8 cellular contexts compared by ENCODE assay signal in the genomic region with DNA sequence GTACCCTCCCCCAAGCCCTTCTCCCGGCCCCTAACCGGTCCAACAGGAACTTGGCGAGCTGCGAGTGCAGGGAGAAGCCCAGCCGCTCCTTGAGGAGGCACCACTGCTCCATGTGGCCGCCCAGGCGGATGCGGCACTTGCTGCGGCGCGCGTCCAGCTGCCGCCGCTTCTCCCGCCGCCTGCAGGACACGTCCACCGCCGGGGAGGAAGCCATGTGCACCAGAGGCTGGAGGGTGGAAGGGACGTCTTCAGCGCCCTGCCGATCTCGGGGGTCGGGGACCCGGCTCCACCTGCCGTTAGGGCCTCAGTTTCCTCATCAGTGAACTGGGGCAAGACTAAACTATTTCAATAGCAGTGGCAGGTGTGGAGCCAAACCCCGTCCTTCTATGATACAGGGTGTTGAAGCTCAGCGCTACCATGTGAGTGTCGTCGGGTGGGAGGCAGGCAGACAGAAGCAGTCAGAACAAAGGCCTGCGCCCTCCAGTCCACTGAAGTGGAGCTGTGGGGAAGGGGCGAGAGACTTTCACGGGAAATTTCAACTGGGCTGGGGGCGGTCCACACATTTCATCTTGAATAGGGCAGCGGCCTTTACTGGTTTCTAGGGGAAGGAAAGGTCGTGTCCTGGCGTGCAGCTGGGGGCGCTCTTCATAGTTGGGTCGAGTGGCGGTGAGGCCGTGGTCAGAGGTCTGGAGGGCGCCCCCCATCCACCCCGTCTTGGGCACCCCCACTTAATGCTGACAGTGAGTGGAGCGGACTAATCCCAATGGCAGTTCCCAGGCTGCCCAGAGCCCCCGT. TPM values are rescaled to one million over a fixed set of nuclear protein-coding genes. Genes with fewer than 3 reads are reported as not detected.
DNase-seq lines count a peak whose midpoint lies in the region; ATAC-seq and TF ChIP-seq lines count a peak whose summit lies in the region.

No MANE protein-coding gene starts in this region.

- CTCF ChIA-PET in A673 (lab: Charles Lee), result interaction anchor here (0.7 kb wide), 1 partner anchor 15 kb away, joined by 3 read pairs; no protein-coding TSS in a partner anchor
- CTCF ChIA-PET in HEK293T (lab: Yijun Ruan, JAX), result interaction anchor here (0.8 to 1.0 kb wide), 2 partner anchors 17 to 52 kb away, joined by 3 read pairs; no protein-coding TSS in a partner anchor

- H3K36me3 ChIP-seq in A673 (ENCODE audit: insufficient read depth, low read length, poor library complexity, severe bottlenecking) (peaks cover 25% of the 10 kb centered on the region), liver (ENCODE audit: control insufficient read depth in 4 of 4, insufficient read depth in 3 of 4, low read depth in 1 of 4, low read length in 3 of 4) (peaks cover 0 to 3% (median 0%) of the 10 kb centered on the region in 4 donors)

- intact Hi-C loops in A673 (cut with micrococcal nuclease; ENCODE audit: unreplicated experiment), result loop anchor here (2.0 kb wide), 1 partner anchor 19 kb away; the partner anchor contains the start of gene ZNF672

- WGBS in liver, result 3% methylated on average over 45 of the region's 45 CpGs

- DNase-seq in A673 (ENCODE audit: low spot score), result peak; percentile 65
- DNase-seq in GM10266 (ENCODE audit: extremely low spot score), result peak; percentile 81
- peak; percentile 40 for DNase-seq in HEK293T (ENCODE audit: extremely low spot score)
- DNase-seq in LNCaP clone FGC (ENCODE audit: low read depth), result peak; percentile 86
- peak; percentile 72 for DNase-seq in SW480 (ENCODE audit: low spot score)
- DNase-seq in coronary artery (ENCODE audit: low spot score), result peak; percentile 86
- DNase-seq in stimulated activated naive B cell treated with anti-CD40 and anti-IgM and Interleukin-4, amounts not matched to agents 10 μg/mL and 1 μg/mL and 100 μg/mL, for 72 hours, result no peak

- BruUV-seq in A673 (replicated peaks; lab: Mats Ljungman, UMichigan), result no TSS peak

- peaks cover 0 to 22% of the 10 kb centered on the region in 2 donors for H3K36me3 Mint-ChIP-seq in stimulated activated naive B cell treated with anti-CD40 and anti-IgM and Interleukin-4, amounts not matched to agents 10 μg/mL and 1 μg/mL and 100 μg/mL, for 72 hours

- peak overlapping the region; percentile 95 for H3K27ac Mint-ChIP-seq in stimulated activated naive B cell treated with anti-CD40 and anti-IgM and Interleukin-4, amounts not matched to agents 10 μg/mL and 1 μg/mL and 100 μg/mL, for 72 hours

- peak overlapping the region; percentile 76 for H3K27ac ChIP-seq in A673 (ENCODE audit: low read depth, low read length, poor library complexity, severe bottlenecking)
- peak overlapping the region; percentile 81 to 94 for H3K27ac ChIP-seq in coronary artery
- H3K27ac ChIP-seq in liver (ENCODE audit: low read depth in 1 of 2, low read length in 2 of 2), result peak overlapping the region; percentile 91

- POLR2A ChIA-PET in A673 (lab: Charles Lee; ENCODE audit: low non-redundant PET), result no interaction called here
- POLR2A ChIA-PET in HEK293T (lab: Yijun Ruan, JAX), result interaction anchor here (0.6 to 2.9 kb wide), 5 partner anchors 15 to 1417 kb away, joined by 3 to 24 read pairs (median 4); partner anchors contain the start of genes PGBD2 and ZNF672

- H3K9me3 ChIP-seq in A673 (ENCODE audit: low read depth, low read length, poor library complexity, severe bottlenecking) (no peaks in the 10 kb centered on the region), liver (ENCODE audit: control insufficient read depth in 4 of 4, low read length in 3 of 4) (no peaks in the 10 kb centered on the region)

- H3K4me3 ChIP-seq in A673 (ENCODE audit: low read depth, low read length, poor library complexity, severe bottlenecking) (peak overlapping the region; percentile 58), LNCaP clone FGC (ENCODE audit: low read depth, low read length) (peak overlapping the region; percentile 84), coronary artery (peak overlapping the region; percentile 78), liver (ENCODE audit: low read depth in 1 of 3, low read length in 3 of 3) (peak overlapping the region; percentile 36 to 90 (median 66))

- peak; percentile 65 to 66 for ATAC-seq in stimulated activated naive B cell treated with anti-CD40 and anti-IgM and Interleukin-4, amounts not matched to agents 10 μg/mL and 1 μg/mL and 100 μg/mL, for 72 hours (replicated peaks)

- peak overlapping the region; percentile 4 to 70 for H3K9ac ChIP-seq in liver (ENCODE audit: low read depth in 1 of 2, low read length in 2 of 2)

- H3K27me3 Mint-ChIP-seq in stimulated activated naive B cell treated with anti-CD40 and anti-IgM and Interleukin-4, amounts not matched to agents 10 μg/mL and 1 μg/mL and 100 μg/mL, for 72 hours, result no peaks in the 10 kb centered on the region

- H3K4me1 ChIP-seq in A673 (ENCODE audit: insufficient read depth, low read length, poor library complexity, severe bottlenecking) (peaks cover 22% of the 10 kb centered on the region), liver (ENCODE audit: control insufficient read depth in 4 of 4, insufficient read depth in 4 of 4, low read length in 3 of 4) (peaks cover 5 to 27% (median 15%) of the 10 kb centered on the region in 4 donors)

- TF ChIP-seq CTCF in A673 (conservative IDR thresholded peaks at IDR 0.05; ENCODE audit: low read depth, low read length) (peak; percentile 44; the same call in 1 of the 2 replicates), GM10266 (IDR thresholded peaks at IDR 0.05; ENCODE audit: control insufficient read depth, insufficient read depth, low read depth, missing control alignments) (peak; percentile 73), LNCaP clone FGC (IDR thresholded peaks at IDR 0.05; ENCODE audit: control insufficient read depth, extremely low read depth, insufficient read depth) (peak; percentile 62), coronary artery (IDR thresholded peaks at IDR 0.05) (no peak), liver (IDR thresholded peaks at IDR 0.05; ENCODE audit: low read depth, low read length, missing input control) (peak; percentile 24)

- TF ChIP-seq RAD21 in liver (IDR thresholded peaks at IDR 0.05), result no peak

- H3K4me1 Mint-ChIP-seq in stimulated activated naive B cell treated with anti-CD40 and anti-IgM and Interleukin-4, amounts not matched to agents 10 μg/mL and 1 μg/mL and 100 μg/mL, for 72 hours, result peaks cover 32 to 44% of the 10 kb centered on the region in 2 donors

- H3K4me3 Mint-ChIP-seq in stimulated activated naive B cell treated with anti-CD40 and anti-IgM and Interleukin-4, amounts not matched to agents 10 μg/mL and 1 μg/mL and 100 μg/mL, for 72 hours, result peak overlapping the region; percentile 84 to 88

- H3K9me3 Mint-ChIP-seq in stimulated activated naive B cell treated with anti-CD40 and anti-IgM and Interleukin-4, amounts not matched to agents 10 μg/mL and 1 μg/mL and 100 μg/mL, for 72 hours, result no peaks in the 10 kb centered on the region

- peaks cover 3% of the 10 kb centered on the region for H3K27me3 ChIP-seq in A673 (replicated peaks; ENCODE audit: insufficient read depth, low read depth, low read length, poor library complexity)
- no peaks in the 10 kb centered on the region for H3K27me3 ChIP-seq in liver (ENCODE audit: control insufficient read depth in 4 of 4, insufficient read depth in 4 of 4, low read length in 3 of 4)

TF ChIP-seq in HEK293T, 16 proteins besides CTCF, POLR2A, EP300 and RAD21:
- no peak for TF ChIP-seq HDGF (IDR thresholded peaks at IDR 0.05; ENCODE audit: borderline replicate concordance)
- TF ChIP-seq L3MBTL2 (conservative IDR thresholded peaks at IDR 0.05), result peak; percentile 60

TF ChIP-seq in liver, 16 proteins besides CTCF, POLR2A, EP300 and RAD21:
- TF ChIP-seq RXRA (IDR thresholded peaks at IDR 0.05) (no peak), TAF1 (conservative IDR thresholded peaks at IDR 0.05) (no peak), ZBTB33 (IDR thresholded peaks at IDR 0.05) (no peak), NR2F2 (IDR thresholded peaks at IDR 0.05) (no peak), YY1 (IDR thresholded peaks at IDR 0.05) (no peak), JUND (IDR thresholded peaks at IDR 0.05) (no peak), FOXA1 (IDR thresholded peaks at IDR 0.05) (no peak), GABPA (IDR thresholded peaks at IDR 0.05 in 1 of 2, conservative IDR thresholded peaks at IDR 0.05 in 1 of 2) (no peak), SP1 (IDR thresholded peaks at IDR 0.05) (no peak)
- TF ChIP-seq, protein P1, sequence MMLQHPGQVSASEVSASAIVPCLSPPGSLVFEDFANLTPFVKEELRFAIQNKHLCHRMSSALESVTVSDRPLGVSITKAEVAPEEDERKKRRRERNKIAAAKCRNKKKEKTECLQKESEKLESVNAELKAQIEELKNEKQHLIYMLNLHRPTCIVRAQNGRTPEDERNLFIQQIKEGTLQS (IDR thresholded peaks at IDR 0.05), result no peak
- TF ChIP-seq, protein P2, sequence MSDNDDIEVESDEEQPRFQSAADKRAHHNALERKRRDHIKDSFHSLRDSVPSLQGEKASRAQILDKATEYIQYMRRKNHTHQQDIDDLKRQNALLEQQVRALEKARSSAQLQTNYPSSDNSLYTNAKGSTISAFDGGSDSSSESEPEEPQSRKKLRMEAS (IDR thresholded peaks at IDR 0.05), result no peak

RNA-seq across cellular contexts. Expression of gene ZNF692, which starts 0.6 kb away (rescaled TPM):
- total RNA-seq in A673 (2021), result 58.6 and 64.5 TPM in 2 replicates
- 10 to 100 TPM in 1 of 2 donors, 1 to 10 TPM in 1; 7.8 to 16.3 TPM for total RNA-seq in liver
- polyA plus RNA-seq in liver, result 10 to 100 TPM in 1 of 2 donors, 1 to 10 TPM in 1; 8.1 to 12.7 TPM

RNA-seq across cellular contexts. Expression of gene ZNF672, which starts 20.3 kb away (rescaled TPM):
- total RNA-seq in A673 (2021) (21.6 and 24.0 TPM in 2 replicates), liver (10 to 100 TPM; 22.6 to 28.0 TPM)
- polyA plus RNA-seq in liver, result 10 to 100 TPM in 1 of 2 donors, 1 to 10 TPM in 1; 6.4 to 17.5 TPM

RNA-seq across cellular contexts. Expression of gene SH3BP5L, which starts 32.6 kb away (rescaled TPM):
- total RNA-seq in A673 (2021), result 26.7 and 28.6 TPM in 2 replicates
- 10 to 100 TPM; 14.3 to 16.4 TPM for total RNA-seq in liver
- polyA plus RNA-seq in liver, result 10 to 100 TPM in 1 of 2 donors, 1 to 10 TPM in 1; 1.5 to 10.6 TPM

RNA-seq across cellular contexts. Expression of gene PGBD2, which starts 47.7 kb away (rescaled TPM):
- total RNA-seq in A673 (2021) (5.0 and 5.7 TPM in 2 replicates), liver (10 to 100 TPM in 1 of 2 donors, 1 to 10 TPM in 1; 6.5 to 11.1 TPM)
- 1 to 10 TPM; 2.6 to 2.9 TPM for polyA plus RNA-seq in liver
